In genomic region chr4:39255266-39255665, GRCh38 we compare ENCODE assay signal across 1 cellular context.
TF ChIP-seq lines count a peak whose summit lies in the region.

No MANE protein-coding gene starts in this region.

TF ChIP-seq in IMR-90, 13 proteins besides CTCF, POLR2A, EP300 and RAD21 (continued from another document):
- TF ChIP-seq ELK1 (IDR thresholded peaks at IDR 0.05; ENCODE audit: borderline replicate concordance, low read depth, low read length), result no peak
